Comparison of ENCODE assay signal across 8 cellular contexts in the genomic region with DNA sequence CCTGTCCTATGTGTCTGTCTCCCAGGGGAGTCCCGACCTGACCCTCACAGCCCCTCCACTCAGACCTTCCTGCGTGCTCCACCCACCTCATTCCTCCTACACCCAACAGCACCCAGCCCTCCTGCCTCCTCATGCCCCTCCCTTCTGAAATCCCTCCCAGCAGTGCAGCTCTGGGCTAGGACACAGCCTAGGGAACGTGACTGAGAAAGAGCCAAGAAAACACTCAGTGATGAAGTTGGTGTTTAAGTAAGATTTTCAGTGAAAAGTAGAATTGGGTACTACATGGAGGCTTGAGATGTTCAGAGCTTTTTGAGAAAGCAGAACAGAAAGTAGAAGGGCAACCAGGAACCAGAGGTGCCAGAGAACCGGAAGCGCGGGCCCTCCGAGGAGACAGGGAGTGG. TPM values are rescaled to one million over a fixed set of nuclear protein-coding genes. Genes with fewer than 3 reads are reported as not detected.
"Had no signal": no experiment of that assay in that cellular context is flagged by ENCODE, and none has a peak within 500 bp of the region (broad histone marks: within the 10 kb centered on the region; RNA-seq: fewer than 3 reads in every experiment).

No MANE protein-coding gene starts in this region.

RNA-seq across cellular contexts. Expression of a gene that starts 24.5 kb away (rescaled TPM):
- total RNA-seq: chondrocyte, dermis microvascular lymphatic vessel endothelial cell, frontal cortex, myocyte, neural crest cell, osteoblast, psoas muscle, temporal lobe had no signal

RNA-seq across cellular contexts. Expression of a gene that starts 51.7 kb away (rescaled TPM):
- total RNA-seq: myocyte had no signal

RNA-seq across cellular contexts. Expression of a gene that starts 58.5 kb away (rescaled TPM):
- total RNA-seq: frontal cortex had no signal
